In genomic region chr21:43975469-43976098, GRCh38 we compare ENCODE assay signal across 7 cellular contexts. TPM values are rescaled to one million over a fixed set of nuclear protein-coding genes. Genes with fewer than 3 reads are reported as not detected.
DNase-seq lines count a peak whose midpoint lies in the region; ATAC-seq, FAIRE-seq and TF ChIP-seq lines count a peak whose summit lies in the region.

No MANE protein-coding gene starts in this region.

- 31 to 32% methylated on average over 24 of the region's 24 CpGs for WGBS in aorta, 2 donors

- FAIRE-seq in GM12892 (lab: Jason Lieb, UNC), result no peak

- peak; percentile 96 for TF ChIP-seq CTCF in Loucy (conservative IDR thresholded peaks at IDR 0.05; ENCODE audit: low read length)

- H3K36me3 Mint-ChIP-seq in activated naive CD8-positive, alpha-beta T cell treated with anti-CD3 and anti-CD28 coated beads, Interleukin-2, amount 10 ng/mL, durations not matched to agents 7 days and 5 days, result no peaks in the 10 kb centered on the region

- H4K20me1 ChIP-seq in Loucy (ENCODE audit: insufficient read depth, low read length, poor library complexity, severe bottlenecking), result no peaks in the 10 kb centered on the region

- no peaks in the 10 kb centered on the region for H3K9me2 ChIP-seq in Loucy (replicated peaks; ENCODE audit: low read depth, low read length)

- no peak overlapping the region for H3K4me2 ChIP-seq in Loucy (ENCODE audit: low read depth, low read length, poor library complexity, severe bottlenecking)

- peak; percentile 84 for DNase-seq in GM12892 (ENCODE audit: insufficient read length)
- peak; percentile 73 for DNase-seq in T follicular helper cell (ENCODE audit: low read depth)
- peak; percentile 87 for DNase-seq in activated naive CD8-positive, alpha-beta T cell treated with anti-CD3 and anti-CD28 coated beads, Interleukin-2, amount 10 ng/mL, durations not matched to agents 7 days and 5 days
- DNase-seq in left cardiac atrium, result peak; percentile 77
- peak; percentile 62 for DNase-seq in putamen (ENCODE audit: low spot score)
- DNase-seq in aorta, result peak; percentile 78 to 91

- H3K9ac ChIP-seq in Loucy (ENCODE audit: low read depth, low read length, poor library complexity, severe bottlenecking), result no peak overlapping the region

- no peak overlapping the region for H3K27ac ChIP-seq in aorta (ENCODE audit: low read depth in 1 of 2, low read length in 2 of 2)

- POLR2A ChIA-PET in activated naive CD8-positive, alpha-beta T cell treated with anti-CD3 and anti-CD28 coated beads, Interleukin-2, amount 10 ng/mL, durations not matched to agents 7 days and 5 days (lab: Charles Lee), result no interaction called here

- no peak overlapping the region for H2AFZ ChIP-seq in Loucy (ENCODE audit: low read length)

- no peaks in the 10 kb centered on the region for H3K79me2 ChIP-seq in Loucy (ENCODE audit: insufficient read depth, low read length)

- peaks cover 11% of the 10 kb centered on the region for H3K4me1 Mint-ChIP-seq in activated naive CD8-positive, alpha-beta T cell treated with anti-CD3 and anti-CD28 coated beads, Interleukin-2, amount 10 ng/mL, durations not matched to agents 7 days and 5 days

- no peaks in the 10 kb centered on the region for H3K9me3 ChIP-seq in Loucy (ENCODE audit: insufficient read depth, low read depth, low read length)
- H3K9me3 ChIP-seq in aorta (ENCODE audit: control insufficient read depth, low read length), result no peaks in the 10 kb centered on the region

- H3K4me1 ChIP-seq in Loucy (ENCODE audit: insufficient read depth, low read length, poor library complexity, severe bottlenecking) (no peaks in the 10 kb centered on the region), aorta (ENCODE audit: control insufficient read depth in 1 of 2, insufficient read depth in 2 of 2, low read length in 2 of 2) (no peaks in the 10 kb centered on the region)

- no peaks in the 10 kb centered on the region for H3K9me3 Mint-ChIP-seq in activated naive CD8-positive, alpha-beta T cell treated with anti-CD3 and anti-CD28 coated beads, Interleukin-2, amount 10 ng/mL, durations not matched to agents 7 days and 5 days

- H3K36me3 ChIP-seq in Loucy (ENCODE audit: insufficient read depth, low read length) (peaks cover 36% of the 10 kb centered on the region; the same call in 1 of the 2 replicates), aorta (ENCODE audit: control insufficient read depth in 1 of 2, insufficient read depth in 2 of 2, low read length in 1 of 2) (no peaks in the 10 kb centered on the region)

- H3K27me3 ChIP-seq in Loucy (ENCODE audit: insufficient read depth, low read length, poor library complexity, severe bottlenecking), result no peaks in the 10 kb centered on the region
- no peaks in the 10 kb centered on the region for H3K27me3 ChIP-seq in aorta (ENCODE audit: control insufficient read depth in 1 of 2, insufficient read depth in 2 of 2, low read length in 1 of 2)

- no peaks in the 10 kb centered on the region for H3K27me3 Mint-ChIP-seq in activated naive CD8-positive, alpha-beta T cell treated with anti-CD3 and anti-CD28 coated beads, Interleukin-2, amount 10 ng/mL, durations not matched to agents 7 days and 5 days

- intact Hi-C loops in left cardiac atrium (cut with DNase I), result no loop called here
- intact Hi-C loops in aorta (cut with DNase I), result no loop called here

- no peaks in the 10 kb centered on the region for H3F3A ChIP-seq in Loucy (ENCODE audit: low read depth)

- no peak overlapping the region for H3K4me3 Mint-ChIP-seq in activated naive CD8-positive, alpha-beta T cell treated with anti-CD3 and anti-CD28 coated beads, Interleukin-2, amount 10 ng/mL, durations not matched to agents 7 days and 5 days

- peak; percentile 89 for ATAC-seq in activated naive CD8-positive, alpha-beta T cell treated with anti-CD3 and anti-CD28 coated beads, Interleukin-2, amount 10 ng/mL, durations not matched to agents 7 days and 5 days (ENCODE audit: low read depth)
- peak; percentile 82 to 84 for ATAC-seq in left cardiac atrium
- peak; percentile 82 for ATAC-seq in aorta (ENCODE audit: low FRiP score)

- H3K4me3 ChIP-seq in Loucy (ENCODE audit: low read length, poor library complexity, severe bottlenecking), result no peak overlapping the region
- H3K4me3 ChIP-seq in aorta (ENCODE audit: low read length in 2 of 2), result no peak overlapping the region

- H3K27ac Mint-ChIP-seq in activated naive CD8-positive, alpha-beta T cell treated with anti-CD3 and anti-CD28 coated beads, Interleukin-2, amount 10 ng/mL, durations not matched to agents 7 days and 5 days, result peak overlapping the region; percentile 87

- TF ChIP-seq POLR2A in GM12892 (IDR thresholded peaks at IDR 0.05; ENCODE audit: low read depth, low read length), result no peak

RNA-seq across cellular contexts. Expression of gene TRAPPC10, which starts 36.5 kb away (rescaled TPM):
- polyA plus RNA-seq in GM12892 (2012; ENCODE audit: missing spikeins), result 24.6 TPM
- 10 to 100 TPM; 77.9 to 82.7 TPM for total RNA-seq in activated naive CD8-positive, alpha-beta T cell treated with anti-CD3 and anti-CD28 coated beads, Interleukin-2, amount 10 ng/mL, durations not matched to agents 7 days and 5 days
- 10 to 100 TPM; 17.0 to 24.9 TPM for total RNA-seq in left cardiac atrium
- total RNA-seq in aorta, result 10 to 100 TPM; 30.3 to 41.5 TPM
- 10 to 100 TPM in 1 of 2 donors, 1 to 10 TPM in 1; 3.5 to 10.6 TPM for polyA plus RNA-seq in aorta
